Comparison of ENCODE assay signal across 2 cellular contexts in genomic region chr17:45230787-45231480, GRCh38.
TF ChIP-seq lines count a peak whose summit lies in the region.

No MANE protein-coding gene starts in this region.

TF ChIP-seq in SK-N-SH, 30 proteins besides CTCF, POLR2A, EP300 and RAD21 (continued from another document):
- TF ChIP-seq REST (IDR thresholded peaks at IDR 0.05; ENCODE audit: low read depth, low read length) (no peak), ZBTB33 (IDR thresholded peaks at IDR 0.05; ENCODE audit: borderline replicate concordance, low read depth) (no peak), POLR2AphosphoS5 (IDR thresholded peaks at IDR 0.05; ENCODE audit: low read depth, low read length) (no peak), YY1 (IDR thresholded peaks at IDR 0.05; ENCODE audit: low read depth) (no peak), RFX5 (IDR thresholded peaks at IDR 0.05; ENCODE audit: low read length) (no peak), FOXM1 (IDR thresholded peaks at IDR 0.05; ENCODE audit: low read depth) (no peak), NFIC (IDR thresholded peaks at IDR 0.05; ENCODE audit: borderline replicate concordance) (no peak), TEAD4 (IDR thresholded peaks at IDR 0.05; ENCODE audit: borderline replicate concordance, insufficient read depth) (no peak), SMC3 (IDR thresholded peaks at IDR 0.05; ENCODE audit: low read depth, low read length) (no peak), MAX (IDR thresholded peaks at IDR 0.05; ENCODE audit: low read depth) (no peak), MEF2A (IDR thresholded peaks at IDR 0.05; ENCODE audit: borderline replicate concordance, low read depth) (no peak), NRF1 (IDR thresholded peaks at IDR 0.05; ENCODE audit: low read depth, low read length) (no peak), RCOR1 (IDR thresholded peaks at IDR 0.05; ENCODE audit: low read length) (no peak), GABPA (IDR thresholded peaks at IDR 0.05; ENCODE audit: low read depth) (no peak), TCF12 (IDR thresholded peaks at IDR 0.05) (no peak)
TF ChIP-seq in SK-N-SH: peak in this region for 0.

TF ChIP-seq in SK-N-SH treated with all-trans-retinoic acid at 6 μM for 48 hours, 23 proteins besides CTCF, POLR2A, EP300 and RAD21 (continued from another document):
- no peak for TF ChIP-seq CREB5 (CRISPR knock-in tag; IDR thresholded peaks at IDR 0.05; ENCODE audit: low read depth)
- no peak for TF ChIP-seq GLIS3 (CRISPR knock-in tag; IDR thresholded peaks at IDR 0.05)
- TF ChIP-seq ZFP30 (CRISPR knock-in tag; IDR thresholded peaks at IDR 0.05): no peak
- no peak for TF ChIP-seq POU6F1 (CRISPR knock-in tag; IDR thresholded peaks at IDR 0.05; ENCODE audit: borderline replicate concordance, low read depth)
- TF ChIP-seq RARB (CRISPR knock-in tag; IDR thresholded peaks at IDR 0.05): no peak
- TF ChIP-seq CSDC2 (CRISPR knock-in tag; IDR thresholded peaks at IDR 0.05): no peak
- TF ChIP-seq BACH2 (CRISPR knock-in tag; IDR thresholded peaks at IDR 0.05; ENCODE audit: borderline replicate concordance): no peak
- TF ChIP-seq ARNTL (CRISPR knock-in tag; IDR thresholded peaks at IDR 0.05; ENCODE audit: borderline replicate concordance, low read depth): no peak
- TF ChIP-seq SNAI2 (CRISPR knock-in tag; IDR thresholded peaks at IDR 0.05): no peak
- no peak for TF ChIP-seq CSRNP3 (CRISPR knock-in tag; IDR thresholded peaks at IDR 0.05)
